In genomic region chr20:10368702-10369041, GRCh38 we compare ENCODE assay signal across 1 cellular context.
TF ChIP-seq lines count a peak whose summit lies in the region.

No MANE protein-coding gene starts in this region.

TF ChIP-seq in HepG2, 621 proteins besides CTCF, POLR2A, EP300 and RAD21 (continued from another document and continues in another):
- TF ChIP-seq NR1H2 (CRISPR knock-in tag; IDR thresholded peaks at IDR 0.05; ENCODE audit: borderline replicate concordance, low read depth) (0 out of 2 replicates have a peak, but pooled peaks have one; percentile 50), TBL1XR1 (IDR thresholded peaks at IDR 0.05; ENCODE audit: borderline replicate concordance, low read length, partially characterized antibody) (no peak), ZNF619 (CRISPR knock-in tag; IDR thresholded peaks at IDR 0.05) (no peak), TFAP4 (IDR thresholded peaks at IDR 0.05; ENCODE audit: borderline replicate concordance, low read depth) (peak; percentile 22; the same call in 1 of the 2 replicates), FOXM1 (CRISPR knock-in tag; IDR thresholded peaks at IDR 0.05) (no peak), CREB1 (IDR thresholded peaks at IDR 0.05) (no peak), CREB1 (CRISPR knock-in tag; IDR thresholded peaks at IDR 0.05) (no peak), NFE2L2 (IDR thresholded peaks at IDR 0.05; ENCODE audit: low read length) (no peak), ZNF468 (CRISPR knock-in tag; IDR thresholded peaks at IDR 0.05) (no peak), ZXDC (CRISPR knock-in tag; IDR thresholded peaks at IDR 0.05) (no peak), ZFP41 (CRISPR knock-in tag; IDR thresholded peaks at IDR 0.05; ENCODE audit: borderline replicate concordance) (no peak), TCF7 (IDR thresholded peaks at IDR 0.05; ENCODE audit: low read depth) (0 out of 2 replicates have a peak, but pooled peaks have one; percentile 30), TAF15 (IDR thresholded peaks at IDR 0.05; ENCODE audit: low read depth, low read length, poor library complexity, severe bottlenecking) (no peak), POLR2AphosphoS5 (IDR thresholded peaks at IDR 0.05; ENCODE audit: low read depth, low read length) (0 out of 2 replicates have a peak, but pooled peaks have one; percentile 22), ZNF367 (CRISPR knock-in tag; IDR thresholded peaks at IDR 0.05; ENCODE audit: borderline replicate concordance) (no peak), ZNF572 (CRISPR knock-in tag; IDR thresholded peaks at IDR 0.05) (no peak), ZC3H13 (CRISPR knock-in tag; IDR thresholded peaks at IDR 0.05) (no peak), HNF1B (CRISPR knock-in tag; IDR thresholded peaks at IDR 0.05) (0 out of 2 replicates have a peak, but pooled peaks have one; percentile 30), ZSCAN12 (CRISPR knock-in tag; IDR thresholded peaks at IDR 0.05) (no peak), ZNF496 (CRISPR knock-in tag; IDR thresholded peaks at IDR 0.05; ENCODE audit: insufficient replicate concordance) (no peak), REL (CRISPR knock-in tag; conservative IDR thresholded peaks at IDR 0.05) (no peak), FOXP4 (CRISPR knock-in tag; IDR thresholded peaks at IDR 0.05) (peak; percentile 39; the same call in 1 of the 2 replicates), ZNF589 (CRISPR knock-in tag; conservative IDR thresholded peaks at IDR 0.05) (no peak), ZNF639 (CRISPR knock-in tag; conservative IDR thresholded peaks at IDR 0.05) (no peak), HDAC6 (IDR thresholded peaks at IDR 0.05; ENCODE audit: low read depth, low read length) (no peak), GATAD2A (CRISPR knock-in tag; IDR thresholded peaks at IDR 0.05) (0 out of 2 replicates have a peak, but pooled peaks have one; percentile 34), MIER2 (CRISPR knock-in tag; IDR thresholded peaks at IDR 0.05) (no peak), RNF2 (conservative IDR thresholded peaks at IDR 0.05; ENCODE audit: low read depth) (no peak), BRD4 (CRISPR knock-in tag; IDR thresholded peaks at IDR 0.05) (peak; percentile 42; the same call in 1 of the 2 replicates), ZBTB21 (CRISPR knock-in tag; IDR thresholded peaks at IDR 0.05) (no peak), SMC3 (IDR thresholded peaks at IDR 0.05; ENCODE audit: low read length) (no peak), CCDC6 (CRISPR knock-in tag; IDR thresholded peaks at IDR 0.05) (no peak), ZNF557 (CRISPR knock-in tag; IDR thresholded peaks at IDR 0.05) (no peak), ATF1 (CRISPR knock-in tag; IDR thresholded peaks at IDR 0.05) (no peak), THRA (CRISPR knock-in tag; IDR thresholded peaks at IDR 0.05; ENCODE audit: borderline replicate concordance) (no peak), ZBTB7A (CRISPR knock-in tag; IDR thresholded peaks at IDR 0.05) (peak; percentile 53; the same call in 1 of the 2 replicates), ZNF772 (CRISPR knock-in tag; IDR thresholded peaks at IDR 0.05) (no peak), KAT2B (IDR thresholded peaks at IDR 0.05; ENCODE audit: borderline replicate concordance, low read depth, low read length) (no peak), ZNF580 (CRISPR knock-in tag; IDR thresholded peaks at IDR 0.05; ENCODE audit: borderline replicate concordance, low read depth) (peak; percentile 14; the same call in 1 of the 2 replicates), E2F1 (CRISPR knock-in tag; IDR thresholded peaks at IDR 0.05) (no peak; the same call in 1 of the 2 replicates), ZNF160 (CRISPR knock-in tag; IDR thresholded peaks at IDR 0.05) (no peak), FOSL1 (CRISPR knock-in tag; IDR thresholded peaks at IDR 0.05; ENCODE audit: borderline replicate concordance) (no peak), ZNF24 (IDR thresholded peaks at IDR 0.05) (no peak), MZF1 (CRISPR knock-in tag; IDR thresholded peaks at IDR 0.05; ENCODE audit: borderline replicate concordance) (no peak), ZNF350 (CRISPR knock-in tag; IDR thresholded peaks at IDR 0.05; ENCODE audit: borderline replicate concordance, low read depth) (no peak), HMGA1 (CRISPR knock-in tag; conservative IDR thresholded peaks at IDR 0.05) (no peak), HNF4G (IDR thresholded peaks at IDR 0.05; ENCODE audit: borderline replicate concordance, low read depth, low read length) (peak; percentile 10; the same call in 1 of the 2 replicates), HNF4G (CRISPR knock-in tag; IDR thresholded peaks at IDR 0.05; ENCODE audit: borderline replicate concordance, low read depth) (no peak), PITX1 (CRISPR knock-in tag; IDR thresholded peaks at IDR 0.05) (peak; percentile 25; the same call in 1 of the 2 replicates), NBN (conservative IDR thresholded peaks at IDR 0.05) (no peak), SAFB2 (CRISPR knock-in tag; IDR thresholded peaks at IDR 0.05; ENCODE audit: borderline replicate concordance, low read depth) (no peak), ONECUT2 (CRISPR knock-in tag; IDR thresholded peaks at IDR 0.05) (peak; percentile 47), ZNF430 (CRISPR knock-in tag; IDR thresholded peaks at IDR 0.05) (no peak), GTF2F1 (IDR thresholded peaks at IDR 0.05; ENCODE audit: low read length) (no peak), ISL2 (CRISPR knock-in tag; IDR thresholded peaks at IDR 0.05) (peak; percentile 37; the same call in 1 of the 2 replicates), FOXO1 (CRISPR knock-in tag; IDR thresholded peaks at IDR 0.05) (no peak), ETV5 (CRISPR knock-in tag; IDR thresholded peaks at IDR 0.05; ENCODE audit: borderline replicate concordance) (no peak), DRAP1 (CRISPR knock-in tag; IDR thresholded peaks at IDR 0.05) (peak; percentile 33; the same call in 1 of the 2 replicates), ZFP62 (CRISPR knock-in tag; IDR thresholded peaks at IDR 0.05) (no peak), ZNF224 (CRISPR knock-in tag; IDR thresholded peaks at IDR 0.05) (no peak), ZNF275 (CRISPR knock-in tag; IDR thresholded peaks at IDR 0.05; ENCODE audit: borderline replicate concordance) (no peak)
